In genomic region chr11:104163100-104164027, GRCh38 we compare ENCODE assay signal across 8 cellular contexts. TPM values are rescaled to one million over a fixed set of nuclear protein-coding genes. Genes with fewer than 3 reads are reported as not detected.
DNase-seq lines count a peak whose midpoint lies in the region; ATAC-seq and TF ChIP-seq lines count a peak whose summit lies in the region.

No MANE protein-coding gene starts in this region.

- H3K4me2 ChIP-seq in H9 (ENCODE audit: insufficient read depth, insufficient read length, low read length) = peak overlapping the region; percentile 83
- peak overlapping the region; percentile 95 for H3K4me2 ChIP-seq in SU-DHL-6 (ENCODE audit: low read depth, low read length, poor library complexity, severe bottlenecking)
- peak overlapping the region; percentile 63 for H3K4me2 ChIP-seq in neuronal stem cell (ENCODE audit: insufficient read depth, low read length, poor library complexity, severe bottlenecking)

- no peak overlapping the region for H2BK12ac ChIP-seq in H9 (ENCODE audit: insufficient read length, low read depth, low read length)
- H2BK12ac ChIP-seq in neuronal stem cell (ENCODE audit: low read length) = no peak overlapping the region

- peak overlapping the region; percentile 83 to 95 (median 88); a peak in 5 of 7 replicates for H3K27ac Mint-ChIP-seq in H9

- H3K4me3 Mint-ChIP-seq in H9 = peak overlapping the region; percentile 84 to 99

- H2AFZ ChIP-seq in H9 (ENCODE audit: low read length) (peak overlapping the region; percentile 43), SU-DHL-6 (ENCODE audit: low read depth, low read length, severe bottlenecking) (peak overlapping the region; percentile 96), neuronal stem cell (ENCODE audit: low read length) (peak overlapping the region; percentile 93)

- DNase-seq in Caki2 (ENCODE audit: low read depth) (peak; percentile 40), H9 (peak; percentile 66), foreskin keratinocyte (peak in 1 of 2 donors; percentile 2), neuronal stem cell (ENCODE audit: low spot score) (peak; percentile 11), NCI-H2029 treated with DMSO at 0.1 percent for 48 hours (lab: John Stamatoyannopoulos, UW) (no peak), kidney glomerular epithelial cell (lab: John Stamatoyannopoulos, UW) (no peak)

- no peak overlapping the region for H4K5ac ChIP-seq in H9 (ENCODE audit: insufficient read length, low read depth, low read length)

- H3K36me3 ChIP-seq in SU-DHL-6 (ENCODE audit: low read length) (peaks cover 5% of the 10 kb centered on the region; the same call in 1 of the 2 replicates), neuronal stem cell (replicated peaks in 1 of 2; ENCODE audit: control insufficient read depth in 2 of 2, insufficient read depth in 2 of 2, low read length in 2 of 2) (no peaks in the 10 kb centered on the region)

- H3K23me2 ChIP-seq in H9 (ENCODE audit: insufficient read length, low read depth, low read length, poor library complexity, severe bottlenecking) = no peaks in the 10 kb centered on the region

- H4K20me1 ChIP-seq in H9 (ENCODE audit: control insufficient read depth, insufficient read depth, insufficient read length) (no peaks in the 10 kb centered on the region), SU-DHL-6 (ENCODE audit: low read depth, low read length) (no peaks in the 10 kb centered on the region)

- H4K8ac ChIP-seq in H9 (replicated peaks; ENCODE audit: insufficient read length, low read depth, low read length) (no peak overlapping the region), neuronal stem cell (ENCODE audit: low read depth, low read length) (no peak overlapping the region)

- no peaks in the 10 kb centered on the region for H3K9me2 ChIP-seq in SU-DHL-6 (replicated peaks; ENCODE audit: insufficient read depth, low read length)

- no peak overlapping the region for H2BK20ac ChIP-seq in H9 (ENCODE audit: low read depth, low read length, poor library complexity, severe bottlenecking)

- H3K9ac ChIP-seq in H9 (ENCODE audit: extremely low read depth, insufficient read length, low read length) = no peak overlapping the region
- peak overlapping the region; percentile 66 for H3K9ac ChIP-seq in SU-DHL-6 (ENCODE audit: low read length)
- H3K9ac ChIP-seq in neuronal stem cell (ENCODE audit: low read depth, low read length, poor library complexity) = peak overlapping the region; percentile 90

- no peak overlapping the region for H2BK15ac ChIP-seq in H9 (ENCODE audit: low read depth, low read length)
- H2BK15ac ChIP-seq in neuronal stem cell (ENCODE audit: low read length) = no peak overlapping the region

- H3K4me3 ChIP-seq in SU-DHL-6 (ENCODE audit: insufficient read depth, low read length, poor library complexity, severe bottlenecking) = peak overlapping the region; percentile 95
- peak overlapping the region; percentile 80 to 87 for H3K4me3 ChIP-seq in neuronal stem cell (ENCODE audit: low read length in 2 of 2)

- TF ChIP-seq CTCF in H9 (conservative IDR thresholded peaks at IDR 0.05) (no peak; the same call in 2 of the 3 replicates), SU-DHL-6 (IDR thresholded peaks at IDR 0.05; ENCODE audit: insufficient read depth, low read length, poor library complexity, severe bottlenecking) (peak; percentile 47), foreskin keratinocyte (conservative IDR thresholded peaks at IDR 0.05) (no peak)

- H3K27me3 ChIP-seq in H9 (ENCODE audit: insufficient read depth, low read length) (no peaks in the 10 kb centered on the region), SU-DHL-6 (ENCODE audit: low read length) (no peaks in the 10 kb centered on the region), foreskin keratinocyte (no peaks in the 10 kb centered on the region), neuronal stem cell (ENCODE audit: control insufficient read depth in 3 of 3, insufficient read depth in 3 of 3, low read depth in 1 of 3, low read length in 3 of 3) (no peaks in the 10 kb centered on the region)

- no peak overlapping the region for H3T11ph ChIP-seq in H9 (ENCODE audit: low read length)

- no peaks in the 10 kb centered on the region for H3K79me2 ChIP-seq in H9 (ENCODE audit: insufficient read depth, low read length)
- peaks cover 36% of the 10 kb centered on the region; the same call in 1 of the 2 replicates for H3K79me2 ChIP-seq in SU-DHL-6 (ENCODE audit: insufficient read depth, low read length)

- WGBS in H9 (ENCODE audit: extremely low coverage, insufficient read length, low lambda C conversion rate) = no CpG with 5 or more reads among the region's 38 CpGs
- no CpG with 5 or more reads among the region's 38 CpGs for WGBS in neuronal stem cell (ENCODE audit: extremely low coverage in 2 of 2, insufficient read length in 2 of 2, insufficient replicate concordance in 1 of 2), 2 donors

- no peak overlapping the region for H3K4ac ChIP-seq in H9 (ENCODE audit: low read depth, low read length)
- H3K4ac ChIP-seq in neuronal stem cell (ENCODE audit: low read length) = no peak overlapping the region

- peaks cover 9 to 13% of the 10 kb centered on the region in 2 experiments for H3K4me1 Mint-ChIP-seq in H9

- H3K27me3 Mint-ChIP-seq in H9 (ENCODE audit: low read depth) = peaks cover 3% of the 10 kb centered on the region; the same call in 1 of the 2 replicates

- H3K27ac ChIP-seq in H9 (ENCODE audit: insufficient read length, low read depth, low read length) (no peak overlapping the region), SU-DHL-6 (ENCODE audit: low read depth, low read length) (peak overlapping the region; percentile 60), foreskin keratinocyte (no peak overlapping the region), neuronal stem cell (replicated peaks; ENCODE audit: low read length) (peak overlapping the region; percentile 57)

- H3K23ac ChIP-seq in H9 (ENCODE audit: insufficient read length, low read depth, low read length) = no peak overlapping the region
- H3K23ac ChIP-seq in neuronal stem cell (ENCODE audit: low read depth, low read length, poor library complexity) = peak overlapping the region; percentile 18

- no peak overlapping the region for H2BK5ac ChIP-seq in H9 (ENCODE audit: insufficient read length, low read length)
- no peak overlapping the region for H2BK5ac ChIP-seq in neuronal stem cell (ENCODE audit: low read length)

- no peak overlapping the region for H3K14ac ChIP-seq in H9 (ENCODE audit: insufficient read depth, low read length)
- H3K14ac ChIP-seq in neuronal stem cell (ENCODE audit: low read length) = no peak overlapping the region

- H3K9me3 ChIP-seq in H9 (ENCODE audit: control insufficient read depth, low read depth, low read length) (no peaks in the 10 kb centered on the region), SU-DHL-6 (ENCODE audit: insufficient read depth, low read length) (no peaks in the 10 kb centered on the region), neuronal stem cell (replicated peaks in 1 of 2; ENCODE audit: control insufficient read depth in 2 of 2, insufficient read depth in 1 of 2, low read depth in 1 of 2, low read length in 2 of 2) (no peaks in the 10 kb centered on the region)

- H4K91ac ChIP-seq in H9 (ENCODE audit: insufficient read length, low read depth, low read length) = no peak overlapping the region
- H4K91ac ChIP-seq in neuronal stem cell (ENCODE audit: low read depth, low read length, poor library complexity) = no peak overlapping the region

- in situ Hi-C loops in Caki2 (cut with HindIII; ENCODE audit: low pct_unique_long_range_greater_than_20kb, low sequenced_read_pairs) = no loop called here

- H3K18ac ChIP-seq in H9 (ENCODE audit: insufficient read length, low read depth, low read length) = no peak overlapping the region
- H3K18ac ChIP-seq in neuronal stem cell (ENCODE audit: low read length) = peak overlapping the region; percentile 93

- no peaks in the 10 kb centered on the region for H3F3A ChIP-seq in SU-DHL-6 (ENCODE audit: insufficient read depth)

- peaks cover 0 to 2% of the 10 kb centered on the region in 2 experiments; a peak in 1 of 5 replicates for H3K9me3 Mint-ChIP-seq in H9

- ATAC-seq in foreskin keratinocyte (peak; percentile 32), GM18909 (IDR thresholded peaks at IDR 0.05; ENCODE audit: poor library complexity, unreplicated experiment) (no peak)

- no peaks in the 10 kb centered on the region for H3K79me1 ChIP-seq in H9 (ENCODE audit: insufficient read depth, low read depth, low read length, poor library complexity, severe bottlenecking)
- H3K79me1 ChIP-seq in neuronal stem cell (ENCODE audit: low read depth, low read length) = no peaks in the 10 kb centered on the region

- no peaks in the 10 kb centered on the region for H3K36me3 Mint-ChIP-seq in H9 (ENCODE audit: insufficient read depth in 1 of 3, low read depth in 3 of 3)

- H2AK5ac ChIP-seq in H9 (ENCODE audit: insufficient read length, low read length) (no peak overlapping the region), neuronal stem cell (ENCODE audit: low read depth, low read length) (no peak overlapping the region)

- H2BK120ac ChIP-seq in H9 (ENCODE audit: low read depth, low read length, poor library complexity, severe bottlenecking) (no peak overlapping the region), neuronal stem cell (ENCODE audit: low read depth, low read length) (no peak overlapping the region)

- H3K4me1 ChIP-seq in H9 (ENCODE audit: insufficient read depth, low read length) (peaks cover 3% of the 10 kb centered on the region; the same call in 1 of the 2 replicates), foreskin keratinocyte (no peaks in the 10 kb centered on the region), neuronal stem cell (ENCODE audit: control insufficient read depth in 2 of 2, insufficient read depth in 1 of 2, low read depth in 1 of 2, low read length in 2 of 2) (peaks cover 5 to 7% of the 10 kb centered on the region in 2 donors)

- no peak overlapping the region for H3K56ac ChIP-seq in H9 (ENCODE audit: insufficient read length, low read depth, low read length)

RNA-seq across cellular contexts. Expression of gene PDGFD, which starts 0.6 kb away (rescaled TPM):
- 8.6 and 13.1 TPM in 2 replicates for total RNA-seq in Caki2 (2014; rRNA removed; shearing (Covaris generic); ENCODE audit: low replicate concordance)
- 1.4 and 1.7 TPM in 2 replicates for total RNA-seq in H9 (2021)
- 0.11 and 0.20 TPM in 2 replicates for total RNA-seq in foreskin keratinocyte
- 0.03 and 0.04 TPM in 2 replicates for polyA plus RNA-seq in foreskin keratinocyte
- 2.3 TPM for polyA plus RNA-seq in neuronal stem cell (2013, experiment 1 of 2)
- polyA plus RNA-seq in neuronal stem cell (2013, experiment 2 of 2) = 2.2 TPM

Comparison
In these comparisons a context has a peak if more than half of its experiments do, and no peak if none do; other contexts are left out.
1. DNase-seq: peak in Caki2 (single experiment), H9 (single experiment) and neuronal stem cell (single experiment); none in NCI-H2029 treated with DMSO at 0.1 percent for 48 hours (single experiment) and kidney glomerular epithelial cell (single experiment).
2. H2AFZ ChIP-seq: peak in every context shown above with its lines; median percentile 96 in SU-DHL-6; 93 in neuronal stem cell; 43 in H9.
3. H3K27ac ChIP-seq: peak in SU-DHL-6 (single experiment) and neuronal stem cell (single experiment); none in H9 (single experiment) and foreskin keratinocyte (single experiment).
4. Peak in every context shown above with its lines, with median percentiles within 50 percentile points of each other: H3K4me2 ChIP-seq.